ENCODE assay signal across 22 cellular contexts in genomic region chr16:7470344-7470743, GRCh38.
DNase-seq lines count a peak whose midpoint lies in the region; ATAC-seq, FAIRE-seq and TF ChIP-seq lines count a peak whose summit lies in the region.
"Had no signal": no experiment of that assay in that cellular context is flagged by ENCODE, and none has a peak within 500 bp of the region (broad histone marks: within the 10 kb centered on the region; RNA-seq: fewer than 3 reads in every experiment).

No MANE protein-coding gene starts in this region.

- H3K4me3 ChIP-seq in HEK293 (ENCODE audit: low read depth, low read length) (no peak overlapping the region), GM12878 (no peak overlapping the region)
- H3K4me3 ChIP-seq: BLaER1 had no signal

- POLR2A ChIA-PET in HEK293 (lab: Yijun Ruan, JAX) (no interaction called here), GM12878 (lab: Charles Lee) (no interaction called here)

- intact Hi-C loops in GM12878 (cut with micrococcal nuclease; ENCODE audit: unreplicated experiment) = no loop called here

- TF ChIP-seq EP300 in GM12878 (IDR thresholded peaks at IDR 0.05; ENCODE audit: borderline replicate concordance in 1 of 2, control insufficient read depth in 1 of 2, low read depth in 2 of 2, low read length in 2 of 2) = no peak

- H3K9me3 ChIP-seq in HEK293 (ENCODE audit: control insufficient read depth, insufficient read depth, low read depth, low read length) (no peaks in the 10 kb centered on the region), GM12878 (replicated peaks; ENCODE audit: control insufficient read depth, insufficient read depth, low read length) (no peaks in the 10 kb centered on the region)
- H3K9me3 ChIP-seq: BE2C, BLaER1 had no signal

- no peaks in the 10 kb centered on the region for H4K20me1 ChIP-seq in GM12878 (ENCODE audit: control insufficient read depth, insufficient read depth)
- H4K20me1 ChIP-seq: BLaER1 had no signal

- CTCF ChIA-PET in HEK293 (lab: Yijun Ruan, JAX) (interaction anchor here (0.7 kb wide), 1 partner anchor 660 kb away, joined by 5 read pairs; no protein-coding TSS in a partner anchor), GM12878 (lab: Yijun Ruan, JAX) (no interaction called here)

- H3K36me3 ChIP-seq in HEK293 (ENCODE audit: control insufficient read depth in 2 of 2, insufficient read depth in 1 of 2, low read length in 2 of 2) (no peaks in the 10 kb centered on the region), GM12878 (ENCODE audit: control insufficient read depth in 2 of 2, insufficient read depth in 2 of 2, low read length in 1 of 2) (no peaks in the 10 kb centered on the region)
- H3K36me3 ChIP-seq: BE2C, BLaER1 had no signal

- 3% methylated on average over 3 of the region's 3 CpGs for WGBS in GM12878 (ENCODE audit: insufficient coverage, insufficient replicate concordance, low lambda C conversion rate, missing lambda C conversion rate)

- no peak overlapping the region for H3K9ac ChIP-seq in GM12878 (ENCODE audit: control insufficient read depth, insufficient read depth, low read length)
- H3K9ac ChIP-seq: BLaER1 had no signal

- FAIRE-seq in GM12878 (lab: Jason Lieb, UNC) (no peak), urothelium cell line (lab: Jason Lieb, UNC) (peak; percentile 68)
- FAIRE-seq: A204.1, D721Med, G401.6, GM12892, GM18507, GM19239 had no signal

- RAD21 ChIA-PET in GM12878 (lab: Charles Lee; ENCODE audit: unreplicated experiment) = no interaction called here

- H3K79me2 ChIP-seq in GM12878 (ENCODE audit: control insufficient read depth, insufficient read depth, low read length) = no peaks in the 10 kb centered on the region

- DNase-seq in GM12878 (ENCODE audit: low read depth, low spot score) (no peak), urothelium cell line (ENCODE audit: low spot score) (no peak)
- DNase-seq: 8988T; ACHN; BE2C; C1 segment of cervical spinal cord; CD4-positive, alpha-beta memory T cell; CD4-positive, CD25-positive, alpha-beta regulatory T cell; CD8-positive, alpha-beta memory T cell; COR-L47; DMS79 treated with DMSO at 0.1 percent for 48 hours; GF-D8 had no signal

- no peak for TF ChIP-seq RAD21 in GM12878 (IDR thresholded peaks at IDR 0.05; ENCODE audit: insufficient read depth, low read depth, low read length)

- H3K27ac ChIP-seq in HEK293 (ENCODE audit: extremely low read depth, low read depth, low read length) = no peak overlapping the region
- no peak overlapping the region for H3K27ac ChIP-seq in GM12878 (ENCODE audit: control insufficient read depth, insufficient read depth)
- H3K27ac ChIP-seq: BLaER1 had no signal

- BruUV-seq in GM12878 (replicated peaks; lab: Mats Ljungman, UMichigan) = no TSS peak

- no peaks in the 10 kb centered on the region for H3K27me3 ChIP-seq in GM12878 (replicated peaks in 1 of 2; ENCODE audit: control insufficient read depth in 2 of 2, insufficient read depth in 2 of 2, low read length in 1 of 2)
- H3K27me3 ChIP-seq: BE2C, BLaER1 had no signal

- no peak overlapping the region for H2AFZ ChIP-seq in GM12878 (ENCODE audit: control insufficient read depth, low read depth, low read length)

- in situ Hi-C loops in GM12878 (cut with MboI) = no loop called here

- ATAC-seq in GM12878 = no peak
- no peak for ATAC-seq in HG03342 (IDR thresholded peaks at IDR 0.05; ENCODE audit: unreplicated experiment)
- no peak for ATAC-seq in GM18517 (IDR thresholded peaks at IDR 0.05; ENCODE audit: unreplicated experiment)

- H3K4me2 ChIP-seq in GM12878 (ENCODE audit: control insufficient read depth, insufficient read depth) = no peak overlapping the region
- H3K4me2 ChIP-seq: BLaER1 had no signal

- SMC1A ChIA-PET in GM12878 (lab: Charles Lee; ENCODE audit: uncharacterized antibody, unreplicated experiment) = no interaction called here

- TF ChIP-seq POLR2A in GM12878 (IDR thresholded peaks at IDR 0.05; ENCODE audit: low read depth, low read length) = no peak

- no peaks in the 10 kb centered on the region for H3K4me1 ChIP-seq in HEK293 (ENCODE audit: control insufficient read depth, insufficient read depth, low read length)
- no peaks in the 10 kb centered on the region for H3K4me1 ChIP-seq in GM12878 (ENCODE audit: control insufficient read depth, insufficient read depth, low read length)
- H3K4me1 ChIP-seq: BE2C, BLaER1 had no signal

- TF ChIP-seq CTCF in HEK293 (tag by site-specific recombination; IDR thresholded peaks at IDR 0.05) = no peak
- no peak for TF ChIP-seq CTCF in GM12878 (IDR thresholded peaks at IDR 0.05 in 2 of 3, conservative IDR thresholded peaks at IDR 0.05 in 1 of 3; ENCODE audit: control insufficient read depth in 2 of 3, extremely low read depth in 1 of 3, insufficient read depth in 1 of 3, low read depth in 3 of 3, low read length in 3 of 3)

TF ChIP-seq in HEK293, 187 proteins besides CTCF, POLR2A, EP300 and RAD21:
- TF ChIP-seq YY1 (tag by site-specific recombination; IDR thresholded peaks at IDR 0.05) = no peak
- TF ChIP-seq ZNF366 (tag by site-specific recombination; conservative IDR thresholded peaks at IDR 0.05) = peak; percentile 33; the same call in 1 of the 2 replicates
TF ChIP-seq in HEK293: peak in this region for 1.

TF ChIP-seq in GM12878, 131 proteins besides CTCF, POLR2A, EP300 and RAD21:
- 0 out of 2 replicates have a peak, but pooled peaks have one; percentile 23 for TF ChIP-seq IRF5 (IDR thresholded peaks at IDR 0.05; ENCODE audit: borderline replicate concordance)
- TF ChIP-seq E4F1 (IDR thresholded peaks at IDR 0.05; ENCODE audit: borderline replicate concordance, partially characterized antibody) = peak; percentile 47
- no peak for TF ChIP-seq PRDM15 (CRISPR knock-in tag; IDR thresholded peaks at IDR 0.05)
